ENCODE assay signal across 17 cellular contexts in genomic region chr12:69106482-69107118, GRCh38.
DNase-seq lines count a peak whose midpoint lies in the region; ATAC-seq and TF ChIP-seq lines count a peak whose summit lies in the region.
"Had no signal": no experiment of that assay in that cellular context is flagged by ENCODE, and none has a peak within 500 bp of the region (broad histone marks: within the 10 kb centered on the region; RNA-seq: fewer than 3 reads in every experiment).

No MANE protein-coding gene starts in this region.

- peak overlapping the region in 2 of 3 experiments; percentile 47 to 75 for H3K27ac Mint-ChIP-seq in nephron
- H3K27ac Mint-ChIP-seq: CD4-positive, alpha-beta memory T cell had no signal

- H3K4me1 Mint-ChIP-seq in nephron, result peaks cover 36% of the 10 kb centered on the region

- no peaks in the 10 kb centered on the region for H3K9me3 ChIP-seq in BLaER1 treated with 17β-estradiol and CSF1 and Interleukin-3, amounts not matched to agents 10 nM and 100 nM (replicated peaks in 1 of 11)
- no peaks in the 10 kb centered on the region for H3K9me3 ChIP-seq in adrenal gland (replicated peaks in 1 of 3)
- H3K9me3 ChIP-seq: Caco-2 had no signal

- no peak for TF ChIP-seq CTCF in adrenal gland (IDR thresholded peaks at IDR 0.05)
- no peak for TF ChIP-seq CTCF in nephron (IDR thresholded peaks at IDR 0.05; ENCODE audit: unreplicated experiment in 3 of 3)

- H3K4me3 ChIP-seq in BLaER1 treated with 17β-estradiol and CSF1 and Interleukin-3, amounts not matched to agents 10 nM and 100 nM, result no peak overlapping the region
- no peak overlapping the region for H3K4me3 ChIP-seq in adrenal gland
- H3K4me3 ChIP-seq: PC-9 had no signal

- peaks cover 3% of the 10 kb centered on the region for H3K9me3 Mint-ChIP-seq in nephron

- DNase-seq in NCI-H1092 treated with DMSO at 0.1 percent for 48 hours (lab: John Stamatoyannopoulos, UW) (peak; percentile 60), adrenal gland (peak in 6 of 7 donors; percentile 20 to 52 (median 31)), left colon (no peak), NCI-H524 (lab: John Stamatoyannopoulos, UW) (no peak)
- no peak for DNase-seq in activated naive CD4-positive, alpha-beta T cell (lab: John Stamatoyannopoulos, UW)
- DNase-seq: Caco-2; CD4-positive, alpha-beta memory T cell; DMS 273 treated with DMSO at 0.1 percent for 48 hours; DMS79 treated with DMSO at 0.1 percent for 48 hours; IMR-90; NCI-H187; NCI-H446; NCI-H526 treated with DMSO at 0.1 percent for 48 hours; PC-9 had no signal

- no peak overlapping the region for H3K4me3 Mint-ChIP-seq in nephron
- H3K4me3 Mint-ChIP-seq: CD4-positive, alpha-beta memory T cell had no signal

- H3K36me3 ChIP-seq in BLaER1 treated with 17β-estradiol and CSF1 and Interleukin-3, amounts not matched to agents 10 nM and 100 nM, result no peaks in the 10 kb centered on the region
- no peaks in the 10 kb centered on the region for H3K36me3 ChIP-seq in adrenal gland (replicated peaks in 1 of 2)

- H4K20me1 ChIP-seq in BLaER1 treated with 17β-estradiol and CSF1 and Interleukin-3, amounts not matched to agents 10 nM and 100 nM, result no peaks in the 10 kb centered on the region

- peaks cover 0 to 18% (median 0%) of the 10 kb centered on the region in 11 experiments; a peak in 2 of 22 replicates for H3K27me3 ChIP-seq in BLaER1 treated with 17β-estradiol and CSF1 and Interleukin-3, amounts not matched to agents 10 nM and 100 nM
- no peaks in the 10 kb centered on the region for H3K27me3 ChIP-seq in adrenal gland

- 68 to 74% (median 71%) methylated on average over 2 of the region's 2 CpGs for WGBS in adrenal gland, 4 donors

- peaks cover 4% of the 10 kb centered on the region for H3K27me3 Mint-ChIP-seq in nephron (ENCODE audit: low read depth)

- no peak for ATAC-seq in left colon

- TF ChIP-seq POLR2A in adrenal gland (IDR thresholded peaks at IDR 0.05), result no peak

- no peaks in the 10 kb centered on the region for H3K36me3 Mint-ChIP-seq in nephron (ENCODE audit: low read depth)
- H3K36me3 Mint-ChIP-seq: CD4-positive, alpha-beta memory T cell had no signal

- no peak overlapping the region for H3K9ac ChIP-seq in BLaER1 treated with 17β-estradiol and CSF1 and Interleukin-3, amounts not matched to agents 10 nM and 100 nM
- H3K9ac ChIP-seq: KMS-11 had no signal

- intact Hi-C loops in adrenal gland (cut with DNase I), result no loop called here
- intact Hi-C loops in left colon (cut with DNase I, micrococcal nuclease), result no loop called here

- no peak overlapping the region for H3K27ac ChIP-seq in BLaER1 treated with 17β-estradiol and CSF1 and Interleukin-3, amounts not matched to agents 10 nM and 100 nM
- peak overlapping the region in 2 of 5 donors; percentile 25 to 39 for H3K27ac ChIP-seq in adrenal gland
- H3K27ac ChIP-seq: KMS-11, PC-9 had no signal

- H3K4me2 ChIP-seq in BLaER1 treated with 17β-estradiol and CSF1 and Interleukin-3, amounts not matched to agents 10 nM and 100 nM, result peak overlapping the region in 6 of 11 experiments; percentile 21 to 54 (median 42); a peak in 9 of 22 replicates
- H3K4me2 ChIP-seq: KMS-11, PC-9 had no signal

- H3K4me1 ChIP-seq in BLaER1 treated with 17β-estradiol and CSF1 and Interleukin-3, amounts not matched to agents 10 nM and 100 nM, result peaks cover 16 to 50% (median 32%) of the 10 kb centered on the region in 10 experiments
- H3K4me1 ChIP-seq in adrenal gland (replicated peaks in 1 of 2), result peaks cover 4 to 22% of the 10 kb centered on the region in 2 donors

Comparison
In these comparisons a context has a peak if more than half of its experiments do, and no peak if none do; other contexts are left out.
1. DNase-seq: peak in NCI-H1092 treated with DMSO at 0.1 percent for 48 hours (single experiment) and adrenal gland (6 of 7); none in left colon (0 of 2), NCI-H524 (0 of 2) and activated naive CD4-positive, alpha-beta T cell (0 of 4).